In genomic region chr11:117143390-117143789, GRCh38 we compare ENCODE assay signal across 8 cellular contexts. TPM values are rescaled to one million over a fixed set of nuclear protein-coding genes. Genes with fewer than 3 reads are reported as not detected.
DNase-seq lines count a peak whose midpoint lies in the region; ATAC-seq and TF ChIP-seq lines count a peak whose summit lies in the region.

No MANE protein-coding gene starts in this region.

- peaks cover 37% of the 10 kb centered on the region for H3K4me1 Mint-ChIP-seq in T-helper 17 cell
- H3K4me1 Mint-ChIP-seq in chondrocyte (ENCODE audit: low read depth), result peaks cover 38% of the 10 kb centered on the region

- H3K9me3 Mint-ChIP-seq in chondrocyte (ENCODE audit: low read depth), result no peaks in the 10 kb centered on the region

- H3K4me3 Mint-ChIP-seq in T-helper 17 cell (peak overlapping the region; percentile 98), chondrocyte (ENCODE audit: unreplicated experiment) (peak overlapping the region; percentile 97)

- TF ChIP-seq CTCF in chondrocyte (IDR thresholded peaks at IDR 0.05), result no peak

- no peaks in the 10 kb centered on the region for H3K9me3 ChIP-seq in T-helper 17 cell (ENCODE audit: control insufficient read depth, low read length, poor library complexity, severe bottlenecking)

- DNase-seq in SIG-M5 treated with dmso at 0.1 percent for 504 hours (lab: John Stamatoyannopoulos, UW; ENCODE audit: unreplicated experiment) (peak; percentile 33), SIG-M5 (lab: John Stamatoyannopoulos, UW) (no peak), Kasumi-1 (lab: John Stamatoyannopoulos, UW) (peak; percentile 68 to 72), T-helper 17 cell (no peak), chondrocyte (ENCODE audit: low spot score) (no peak), kidney tubule cell (ENCODE audit: low spot score) (peak; percentile 52)
- peak; percentile 43 for DNase-seq in stimulated activated CD4-positive, alpha-beta T cell treated with anti-CD3 and anti-CD28 coated beads, Interleukin-15, amount 100 ng/mL, for 24 hours

- ATAC-seq in T-helper 17 cell (peak; percentile 41), GM21526 (IDR thresholded peaks at IDR 0.05; ENCODE audit: low FRiP score, unreplicated experiment) (no peak)

- peaks cover 18% of the 10 kb centered on the region for H3K27me3 Mint-ChIP-seq in T-helper 17 cell
- H3K27me3 Mint-ChIP-seq in chondrocyte (ENCODE audit: low read depth), result no peaks in the 10 kb centered on the region

- H3K27ac Mint-ChIP-seq in T-helper 17 cell (peak overlapping the region; percentile 93), chondrocyte (ENCODE audit: unreplicated experiment) (peak overlapping the region; percentile 99)

- H3K36me3 Mint-ChIP-seq in T-helper 17 cell (ENCODE audit: low read depth) (peaks cover 9% of the 10 kb centered on the region), chondrocyte (ENCODE audit: low read depth) (peaks cover 5% of the 10 kb centered on the region)

RNA-seq across cellular contexts. Expression of gene PAFAH1B2, which starts 0.7 kb away (rescaled TPM):
- total RNA-seq in T-helper 17 cell (10 to 100 TPM; 31.1 to 43.4 TPM), chondrocyte (85.4 to 98.0 TPM (median 90.5 TPM) in 3 replicates)

RNA-seq across cellular contexts. Expression of gene SIDT2, which starts 35.2 kb away (rescaled TPM):
- total RNA-seq in T-helper 17 cell (100 to 1,000 TPM; 106 to 118 TPM), chondrocyte (32.4 to 42.5 TPM (median 38.8 TPM) in 3 replicates)

RNA-seq across cellular contexts. Expression of gene SIK3, which starts 45.2 kb away (rescaled TPM):
- total RNA-seq in T-helper 17 cell, result 10 to 100 TPM; 82.7 to 87.5 TPM
- total RNA-seq in chondrocyte, result 17.9 to 19.8 TPM (median 19.5 TPM) in 3 replicates

RNA-seq across cellular contexts. Expression of gene TAGLN, which starts 55.8 kb away (rescaled TPM):
- total RNA-seq in T-helper 17 cell (1 to 10 TPM; 8.7 to 9.6 TPM), chondrocyte (854 to 4,666 TPM (median 4,556 TPM) in 3 replicates)

Comparison
In these comparisons a context has a peak if more than half of its experiments do, and no peak if none do; other contexts are left out.
1. DNase-seq: peak in SIG-M5 treated with dmso at 0.1 percent for 504 hours (single experiment), Kasumi-1 (2 of 2), kidney tubule cell (single experiment) and stimulated activated CD4-positive, alpha-beta T cell treated with anti-CD3 and anti-CD28 coated beads, Interleukin-15, amount 100 ng/mL, for 24 hours (single experiment); none in SIG-M5 (single experiment), T-helper 17 cell (0 of 3) and chondrocyte (single experiment).